Comparison of ENCODE assay signal across 9 cellular contexts in genomic region chr9:94870793-94871558, GRCh38.
DNase-seq lines count a peak whose midpoint lies in the region; ATAC-seq, FAIRE-seq and TF ChIP-seq lines count a peak whose summit lies in the region.
"Had no signal": no experiment of that assay in that cellular context is flagged by ENCODE, and none has a peak within 500 bp of the region (broad histone marks: within the 10 kb centered on the region; RNA-seq: fewer than 3 reads in every experiment).

No MANE protein-coding gene starts in this region.

- no peak overlapping the region for H3K27ac ChIP-seq in small intestine (ENCODE audit: low read depth in 1 of 2, low read length in 1 of 2)
- H3K27ac ChIP-seq in dorsolateral prefrontal cortex: peak overlapping the region in 1 of 59 donors; percentile 7

- H3K9me3 ChIP-seq in T-helper 17 cell (ENCODE audit: control insufficient read depth, low read length, poor library complexity, severe bottlenecking): no peaks in the 10 kb centered on the region
- no peaks in the 10 kb centered on the region for H3K9me3 ChIP-seq in small intestine (ENCODE audit: control insufficient read depth, low read depth)

- TF ChIP-seq POLR2A in GM12891 (IDR thresholded peaks at IDR 0.05; ENCODE audit: low read depth, low read length): no peak

- intact Hi-C loops in dorsolateral prefrontal cortex (cut with DNase I): no loop called here

- 92 to 95% (median 94%) methylated on average over 8 of the region's 8 CpGs for WGBS in small intestine, 3 donors

- FAIRE-seq in GM12891 (lab: Jason Lieb, UNC) (peak; percentile 16), small intestine (lab: Jason Lieb, UNC) (no peak)
- FAIRE-seq: TTC549 had no signal

- H3K4me1 Mint-ChIP-seq in T-helper 17 cell: peaks cover 26% of the 10 kb centered on the region
- peaks cover 11 to 14% of the 10 kb centered on the region in 2 donors for H3K4me1 Mint-ChIP-seq in stimulated activated naive B cell treated with anti-CD40 and anti-IgM and Interleukin-4, amounts not matched to agents 10 μg/mL and 1 μg/mL and 100 μg/mL, for 72 hours

- DNase-seq in GM12891 (ENCODE audit: insufficient read length, low spot score): no peak
- DNase-seq in T-helper 17 cell: peak in 2 of 3 donors; percentile 20 to 53
- DNase-seq in small intestine: peak; percentile 17
- no peak for DNase-seq in dorsolateral prefrontal cortex
- DNase-seq in COLO668 (lab: John Stamatoyannopoulos, UW; ENCODE audit: unreplicated experiment): no peak
- no peak for DNase-seq in stimulated activated naive B cell treated with anti-CD40 and anti-IgM and Interleukin-4, amounts not matched to agents 10 μg/mL and 1 μg/mL and 100 μg/mL, for 72 hours

- H3K4me3 ChIP-seq in small intestine (ENCODE audit: low read depth in 1 of 2, low read length in 2 of 2): no peak overlapping the region
- no peak overlapping the region for H3K4me3 ChIP-seq in dorsolateral prefrontal cortex

- no peaks in the 10 kb centered on the region for H3K9me3 Mint-ChIP-seq in stimulated activated naive B cell treated with anti-CD40 and anti-IgM and Interleukin-4, amounts not matched to agents 10 μg/mL and 1 μg/mL and 100 μg/mL, for 72 hours

- H3K36me3 ChIP-seq in small intestine (ENCODE audit: control insufficient read depth in 2 of 2, insufficient read depth in 2 of 2, low read length in 2 of 2): no peaks in the 10 kb centered on the region

- H3K27me3 ChIP-seq in small intestine (ENCODE audit: control insufficient read depth in 2 of 2, insufficient read depth in 2 of 2, low read length in 2 of 2): no peaks in the 10 kb centered on the region
- H3K27me3 ChIP-seq in dorsolateral prefrontal cortex: no peaks in the 10 kb centered on the region

- H3K4me3 Mint-ChIP-seq in T-helper 17 cell: peak overlapping the region; percentile 78
- no peak overlapping the region for H3K4me3 Mint-ChIP-seq in stimulated activated naive B cell treated with anti-CD40 and anti-IgM and Interleukin-4, amounts not matched to agents 10 μg/mL and 1 μg/mL and 100 μg/mL, for 72 hours

- peaks cover 2% of the 10 kb centered on the region for H3K36me3 Mint-ChIP-seq in T-helper 17 cell (ENCODE audit: low read depth)
- peaks cover 9 to 13% of the 10 kb centered on the region in 2 donors for H3K36me3 Mint-ChIP-seq in stimulated activated naive B cell treated with anti-CD40 and anti-IgM and Interleukin-4, amounts not matched to agents 10 μg/mL and 1 μg/mL and 100 μg/mL, for 72 hours

- H3K27ac Mint-ChIP-seq in T-helper 17 cell: peak overlapping the region; percentile 27
- H3K27ac Mint-ChIP-seq in stimulated activated naive B cell treated with anti-CD40 and anti-IgM and Interleukin-4, amounts not matched to agents 10 μg/mL and 1 μg/mL and 100 μg/mL, for 72 hours: no peak overlapping the region

- peaks cover 3 to 5% of the 10 kb centered on the region in 2 donors for H3K4me1 ChIP-seq in small intestine (ENCODE audit: control insufficient read depth in 2 of 2, insufficient read depth in 1 of 2, low read depth in 1 of 2, low read length in 1 of 2)

- no peak for TF ChIP-seq CTCF in dorsolateral prefrontal cortex (IDR thresholded peaks at IDR 0.05 in 54 of 56, conservative IDR thresholded peaks at IDR 0.05 in 2 of 56; ENCODE audit: low read depth in 1 of 56, partially characterized antibody in 56 of 56)

- ATAC-seq in T-helper 17 cell (peak; percentile 98), esophagus mucosa (peak; percentile 74), GM21381 (IDR thresholded peaks at IDR 0.05; ENCODE audit: unreplicated experiment) (no peak)
- no peak for ATAC-seq in stimulated activated naive B cell treated with anti-CD40 and anti-IgM and Interleukin-4, amounts not matched to agents 10 μg/mL and 1 μg/mL and 100 μg/mL, for 72 hours (replicated peaks)

- no peaks in the 10 kb centered on the region for H3K27me3 Mint-ChIP-seq in T-helper 17 cell
- no peaks in the 10 kb centered on the region for H3K27me3 Mint-ChIP-seq in stimulated activated naive B cell treated with anti-CD40 and anti-IgM and Interleukin-4, amounts not matched to agents 10 μg/mL and 1 μg/mL and 100 μg/mL, for 72 hours

TF ChIP-seq in GM12891, 5 proteins besides CTCF, POLR2A, EP300 and RAD21:
- TF ChIP-seq SPI1 (IDR thresholded peaks at IDR 0.05; ENCODE audit: low read depth, low read length) (no peak; the same call in 1 of the 2 replicates), POU2F2 (IDR thresholded peaks at IDR 0.05; ENCODE audit: low read depth, low read length) (no peak), TAF1 (IDR thresholded peaks at IDR 0.05; ENCODE audit: low read depth, low read length) (no peak), POLR2AphosphoS5 (IDR thresholded peaks at IDR 0.05; ENCODE audit: low read depth, low read length) (no peak), PAX5 (IDR thresholded peaks at IDR 0.05; ENCODE audit: insufficient read depth, low read length, severe bottlenecking) (no peak)

Comparison
In these comparisons a context has a peak if more than half of its experiments do, and no peak if none do; other contexts are left out.
1. DNase-seq: peak in T-helper 17 cell (2 of 3) and small intestine (single experiment); none in GM12891 (single experiment), dorsolateral prefrontal cortex (0 of 10), COLO668 (single experiment) and stimulated activated naive B cell treated with anti-CD40 and anti-IgM and Interleukin-4, amounts not matched to agents 10 μg/mL and 1 μg/mL and 100 μg/mL, for 72 hours (single experiment).
2. ATAC-seq: peak in T-helper 17 cell (single experiment) and esophagus mucosa (single experiment); none in GM21381 (single experiment) and stimulated activated naive B cell treated with anti-CD40 and anti-IgM and Interleukin-4, amounts not matched to agents 10 μg/mL and 1 μg/mL and 100 μg/mL, for 72 hours (0 of 2).